Comparison of ENCODE assay signal across 20 cellular contexts in genomic region chr13:59898066-59898465, GRCh38.
"Had no signal": no experiment of that assay in that cellular context is flagged by ENCODE, and none has a peak within 500 bp of the region (broad histone marks: within the 10 kb centered on the region; RNA-seq: fewer than 3 reads in every experiment).

No MANE protein-coding gene starts in this region.

- H3K4me1 ChIP-seq: SJSA1 had no signal

- FAIRE-seq: HepG2, RCC 7860 had no signal

- H3K9me3 Mint-ChIP-seq: T-helper 1 cell treated with Interleukin-12 subunit alpha and Interleukin-12 subunit beta and Interleukin-4 antibody, amounts not matched to agents 30 μg/mL and 1 μg/mL, for 36 hours had no signal

- H3K27ac ChIP-seq: SJSA1, SK-N-MC had no signal

- H3K27me3 ChIP-seq: MG63, SJSA1 had no signal

- H3K4me3 ChIP-seq: MG63, SJSA1, SK-N-MC had no signal

- H3K4me3 Mint-ChIP-seq: T-helper 1 cell treated with Interleukin-12 subunit alpha and Interleukin-12 subunit beta and Interleukin-4 antibody, amounts not matched to agents 30 μg/mL and 1 μg/mL, for 36 hours had no signal

- DNase-seq: IMR-90, Karpas-422, KG1, MG63, NCI-H1092 treated with DMSO at 0.1 percent for 48 hours, NCI-H1436, NCI-H187, NCI-H2029, NCI-H2227 treated with DMSO at 0.1 percent for 48 hours, NCI-H524, NCI-H526 treated with DMSO at 0.1 percent for 48 hours, NCI-H748 treated with DMSO at 0.1 percent for 48 hours, Right ventricle myocardium superior, RPMI8226, SIG-M5 had no signal

- ATAC-seq: HepG2 had no signal

- H3K9me3 ChIP-seq: MG63, SJSA1 had no signal

- H3K27ac Mint-ChIP-seq: T-helper 1 cell treated with Interleukin-12 subunit alpha and Interleukin-12 subunit beta and Interleukin-4 antibody, amounts not matched to agents 30 μg/mL and 1 μg/mL, for 36 hours had no signal
